26 cellular contexts compared by ENCODE assay signal in genomic region chr1:236565530-236565929, GRCh38.
"Had no signal": no experiment of that assay in that cellular context is flagged by ENCODE, and none has a peak within 500 bp of the region (broad histone marks: within the 10 kb centered on the region; RNA-seq: fewer than 3 reads in every experiment).

No MANE protein-coding gene starts in this region.

- H3K4me1 ChIP-seq: breast epithelium, esophagus muscularis mucosa, foreskin keratinocyte, heart left ventricle, tibial nerve had no signal

- H3K27me3 Mint-ChIP-seq: activated CD4-positive, alpha-beta memory T cell treated with anti-CD3 and anti-CD28 coated beads for 36 hours; activated naive CD8-positive, alpha-beta T cell; natural killer cell treated with Interleukin-12 subunit alpha and Interleukin-12 subunit beta and Interleukin-15 and Interleukin-18, amount 100 ng/mL, for 72 hours had no signal

- H3K27ac ChIP-seq: breast epithelium, esophagus muscularis mucosa, foreskin keratinocyte, heart left ventricle, tibial nerve, VCaP had no signal

- H3K4me3 Mint-ChIP-seq: activated CD4-positive, alpha-beta memory T cell treated with anti-CD3 and anti-CD28 coated beads for 36 hours; activated naive CD8-positive, alpha-beta T cell; immature natural killer cell; natural killer cell treated with Interleukin-12 subunit alpha and Interleukin-12 subunit beta and Interleukin-15 and Interleukin-18, amount 100 ng/mL, for 72 hours; T-helper 1 cell treated with Interleukin-12 subunit alpha and Interleukin-12 subunit beta and Interleukin-4 antibody, amounts not matched to agents 30 μg/mL and 1 μg/mL, for 36 hours had no signal

- H3K9me3 ChIP-seq: breast epithelium, esophagus muscularis mucosa, heart left ventricle, mucosa of descending colon, tibial nerve had no signal

- H3K9me3 Mint-ChIP-seq: activated CD4-positive, alpha-beta memory T cell treated with anti-CD3 and anti-CD28 coated beads for 36 hours; immature natural killer cell; natural killer cell treated with Interleukin-12 subunit alpha and Interleukin-12 subunit beta and Interleukin-15 and Interleukin-18, amount 100 ng/mL, for 72 hours; T-helper 1 cell treated with Interleukin-12 subunit alpha and Interleukin-12 subunit beta and Interleukin-4 antibody, amounts not matched to agents 30 μg/mL and 1 μg/mL, for 36 hours had no signal

- DNase-seq: activated CD4-positive, alpha-beta memory T cell treated with anti-CD3 and anti-CD28 coated beads for 36 hours; activated CD4-positive, alpha-beta T cell treated with anti-CD3 and anti-CD28 coated beads for 48 hours; activated CD8-positive, alpha-beta memory T cell treated with anti-CD3 and anti-CD28 coated beads, Interleukin-2, amount 50 U/mL, for 4 hours; activated naive CD4-positive, alpha-beta T cell; activated T-cell treated with anti-CD3 and anti-CD28 coated beads, Interleukin-2, amount 50 U/mL, for 48 hours; amniotic stem cell; central memory CD4-positive, alpha-beta T cell; foreskin keratinocyte; heart left ventricle; hypothalamus; immature natural killer cell; kidney; posterior cingulate gyrus; right cardiac atrium; stimulated activated CD4-positive, alpha-beta T cell treated with anti-CD3 and anti-CD28 coated beads, Interleukin-15, amount 100 ng/mL, for 24 hours; stimulated activated CD4-positive, alpha-beta T cell treated with anti-CD3 and anti-CD28 coated beads, Interleukin-2, amount 100 ng/mL, for 24 hours; stimulated activated naive CD4-positive, alpha-beta T cell treated with Interleukin-2 at 50 U/mL for 16 hours; T-helper 9 cell had no signal

- H3K27me3 ChIP-seq: breast epithelium, esophagus muscularis mucosa, foreskin keratinocyte, heart left ventricle, tibial nerve had no signal

- H3K4me3 ChIP-seq: breast epithelium, esophagus muscularis mucosa, heart left ventricle, mucosa of descending colon, tibial nerve had no signal

- H3K27ac Mint-ChIP-seq: activated CD4-positive, alpha-beta memory T cell treated with anti-CD3 and anti-CD28 coated beads for 36 hours; activated naive CD8-positive, alpha-beta T cell; immature natural killer cell; T-helper 1 cell treated with Interleukin-12 subunit alpha and Interleukin-12 subunit beta and Interleukin-4 antibody, amounts not matched to agents 30 μg/mL and 1 μg/mL, for 36 hours had no signal
